Comparison of ENCODE assay signal across 8 cellular contexts in genomic region chr7:112206238-112207105, GRCh38. TPM values are rescaled to one million over a fixed set of nuclear protein-coding genes. Genes with fewer than 3 reads are reported as not detected.
DNase-seq lines count a peak whose midpoint lies in the region; ATAC-seq and TF ChIP-seq lines count a peak whose summit lies in the region.

Gene DOCK4, minus strand, starts transcription at chr7:112206399. Its CDS starts 261 bp downstream, at chr7:112206138.
A gene with protein sequence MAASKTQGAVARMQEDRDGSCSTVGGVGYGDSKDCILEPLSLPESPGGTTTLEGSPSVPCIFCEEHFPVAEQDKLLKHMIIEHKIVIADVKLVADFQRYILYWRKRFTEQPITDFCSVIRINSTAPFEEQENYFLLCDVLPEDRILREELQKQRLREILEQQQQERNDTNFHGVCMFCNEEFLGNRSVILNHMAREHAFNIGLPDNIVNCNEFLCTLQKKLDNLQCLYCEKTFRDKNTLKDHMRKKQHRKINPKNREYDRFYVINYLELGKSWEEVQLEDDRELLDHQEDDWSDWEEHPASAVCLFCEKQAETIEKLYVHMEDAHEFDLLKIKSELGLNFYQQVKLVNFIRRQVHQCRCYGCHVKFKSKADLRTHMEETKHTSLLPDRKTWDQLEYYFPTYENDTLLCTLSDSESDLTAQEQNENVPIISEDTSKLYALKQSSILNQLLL (plus strand): TSS chr7:112206695. CDS start chr7:112206717, 22 bp downstream.

- H3K27ac ChIP-seq in C4-2B, result peak within 1 kb of the TSS; percentile 69

- no peaks in the 10 kb centered on the region for H3K9me3 Mint-ChIP-seq in dendritic cell treated with granulocyte-macrophage colony-stimulating factor and Interleukin-4, amounts not matched to agents 40 ng/mL and 50 ng/mL, for 4 days

- peaks cover 26% of the 10 kb centered on the region for H3K36me3 Mint-ChIP-seq in dendritic cell treated with granulocyte-macrophage colony-stimulating factor and Interleukin-4, amounts not matched to agents 40 ng/mL and 50 ng/mL, for 4 days (ENCODE audit: low read depth)

- H3K4me1 Mint-ChIP-seq in dendritic cell treated with granulocyte-macrophage colony-stimulating factor and Interleukin-4, amounts not matched to agents 40 ng/mL and 50 ng/mL, for 4 days (ENCODE audit: low read depth), result peaks cover 40% of the 10 kb centered on the region

- peak within 1 kb of the TSS; percentile 97 for H3K27ac Mint-ChIP-seq in dendritic cell treated with granulocyte-macrophage colony-stimulating factor and Interleukin-4, amounts not matched to agents 40 ng/mL and 50 ng/mL, for 4 days

- intact Hi-C loops in dendritic cell treated with granulocyte-macrophage colony-stimulating factor and Interleukin-4, amounts not matched to agents 40 ng/mL and 50 ng/mL, for 4 days (cut with micrococcal nuclease), result loop anchor here (2.0 to 5.0 kb wide), 6 partner anchors 94 to 644 kb away; partner anchors contain the start of genes IFRD1 and IMMP2L

- TF ChIP-seq CTCF in C4-2B (conservative IDR thresholded peaks at IDR 0.05), result no peak; the same call in 1 of the 2 replicates

- H3K27me3 Mint-ChIP-seq in dendritic cell treated with granulocyte-macrophage colony-stimulating factor and Interleukin-4, amounts not matched to agents 40 ng/mL and 50 ng/mL, for 4 days, result no peaks in the 10 kb centered on the region

- ATAC-seq in GM19372 (IDR thresholded peaks at IDR 0.05; ENCODE audit: low read depth, unreplicated experiment) (peak; percentile 89), HG03521 (IDR thresholded peaks at IDR 0.05; ENCODE audit: unreplicated experiment) (peak; percentile 97), left lobe of liver (peak; percentile 87)

- DNase-seq in NCI-H69 (lab: John Stamatoyannopoulos, UW) (peak; percentile 100), left lobe of liver (ENCODE audit: low spot score) (peak; percentile 100)
- DNase-seq in activated CD4-positive, alpha-beta T cell treated with anti-CD3 and anti-CD28 coated beads, Interleukin-2, amount 50 U/mL, for 1 hour, result peak; percentile 100
- DNase-seq in stimulated activated CD4-positive, alpha-beta T cell treated with anti-CD3 and anti-CD28 coated beads, Interleukin-2, amount 100 ng/mL, for 24 hours, result peak; percentile 99 to 100

- peak within 1 kb of the TSS; percentile 87 for H3K4me3 Mint-ChIP-seq in dendritic cell treated with granulocyte-macrophage colony-stimulating factor and Interleukin-4, amounts not matched to agents 40 ng/mL and 50 ng/mL, for 4 days

RNA-seq across cellular contexts. Expression of gene DOCK4, which starts in this region (rescaled TPM):
- total RNA-seq in left lobe of liver, result 11.8 TPM

RNA-seq across cellular contexts. Expression of the second gene that starts in this region (rescaled TPM):
- 13.8 TPM for total RNA-seq in left lobe of liver

Comparison
In these comparisons a context has a peak if more than half of its experiments do, and no peak if none do; other contexts are left out.
1. Peak in every context shown above with its lines: DNase-seq, ATAC-seq and H3K27ac ChIP-seq.